Comparison of ENCODE assay signal across 8 cellular contexts in genomic region chr11:130428271-130428670, GRCh38. TPM values are rescaled to one million over a fixed set of nuclear protein-coding genes. Genes with fewer than 3 reads are reported as not detected.
A peak's percentile ranks its signal among the peaks of the same experiment; 100 is the strongest.
DNase-seq lines count a peak whose midpoint lies in the region; ATAC-seq, FAIRE-seq and TF ChIP-seq lines count a peak whose summit lies in the region.

A gene with protein sequence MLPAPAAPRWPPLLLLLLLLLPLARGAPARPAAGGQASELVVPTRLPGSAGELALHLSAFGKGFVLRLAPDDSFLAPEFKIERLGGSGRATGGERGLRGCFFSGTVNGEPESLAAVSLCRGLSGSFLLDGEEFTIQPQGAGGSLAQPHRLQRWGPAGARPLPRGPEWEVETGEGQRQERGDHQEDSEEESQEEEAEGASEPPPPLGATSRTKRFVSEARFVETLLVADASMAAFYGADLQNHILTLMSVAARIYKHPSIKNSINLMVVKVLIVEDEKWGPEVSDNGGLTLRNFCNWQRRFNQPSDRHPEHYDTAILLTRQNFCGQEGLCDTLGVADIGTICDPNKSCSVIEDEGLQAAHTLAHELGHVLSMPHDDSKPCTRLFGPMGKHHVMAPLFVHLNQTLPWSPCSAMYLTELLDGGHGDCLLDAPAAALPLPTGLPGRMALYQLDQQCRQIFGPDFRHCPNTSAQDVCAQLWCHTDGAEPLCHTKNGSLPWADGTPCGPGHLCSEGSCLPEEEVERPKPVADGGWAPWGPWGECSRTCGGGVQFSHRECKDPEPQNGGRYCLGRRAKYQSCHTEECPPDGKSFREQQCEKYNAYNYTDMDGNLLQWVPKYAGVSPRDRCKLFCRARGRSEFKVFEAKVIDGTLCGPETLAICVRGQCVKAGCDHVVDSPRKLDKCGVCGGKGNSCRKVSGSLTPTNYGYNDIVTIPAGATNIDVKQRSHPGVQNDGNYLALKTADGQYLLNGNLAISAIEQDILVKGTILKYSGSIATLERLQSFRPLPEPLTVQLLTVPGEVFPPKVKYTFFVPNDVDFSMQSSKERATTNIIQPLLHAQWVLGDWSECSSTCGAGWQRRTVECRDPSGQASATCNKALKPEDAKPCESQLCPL (minus strand): TSS chr11:130428609. CDS start chr11:130428286, 323 bp downstream.

- H4K20me1 ChIP-seq in BLaER1 treated with 17β-estradiol and CSF1 and Interleukin-3, amounts not matched to agents 10 nM and 100 nM, result peaks cover 0 to 58% (median 36%) of the 10 kb centered on the region in 11 experiments; a peak in 17 of 22 replicates
- H4K20me1 ChIP-seq in endothelial cell of umbilical vein (replicated peaks; ENCODE audit: control insufficient read depth, extremely low read depth, insufficient read depth, low read length) (no peaks in the 10 kb centered on the region), neural progenitor cell (ENCODE audit: low read depth) (peaks cover 21% of the 10 kb centered on the region)

- peak within 1 kb of the TSS; percentile 68 to 89 (median 80) for H3K4me2 ChIP-seq in BLaER1 treated with 17β-estradiol and CSF1 and Interleukin-3, amounts not matched to agents 10 nM and 100 nM
- H3K4me2 ChIP-seq in endothelial cell of umbilical vein (ENCODE audit: insufficient read depth, low read length) (no peak within 1 kb of the TSS), neural progenitor cell (peak within 1 kb of the TSS; percentile 95)

- no peaks in the 10 kb centered on the region for H3K9me3 Mint-ChIP-seq in neural progenitor cell

- BruUV-seq in endothelial cell of umbilical vein (replicated peaks; lab: Mats Ljungman, UMichigan), result no TSS peak

- H3K27ac Mint-ChIP-seq in neural progenitor cell, result no peak within 1 kb of the TSS

- H2AFZ ChIP-seq in endothelial cell of umbilical vein (ENCODE audit: low read depth, low read length) (no peak within 1 kb of the TSS), neural progenitor cell (replicated peaks) (peak within 1 kb of the TSS; percentile 85)

- H3K27me3 Mint-ChIP-seq in neural progenitor cell (ENCODE audit: insufficient read depth, low read depth), result peaks cover 39% of the 10 kb centered on the region

- H3K4me3 ChIP-seq in BLaER1 treated with 17β-estradiol and CSF1 and Interleukin-3, amounts not matched to agents 10 nM and 100 nM, result peak within 1 kb of the TSS; percentile 27 to 62 (median 48)
- H3K4me3 ChIP-seq in endothelial cell of umbilical vein (replicated peaks in 1 of 3; ENCODE audit: insufficient read depth in 1 of 3, low read depth in 1 of 3, low read length in 3 of 3) (peak within 1 kb of the TSS in 1 of 3 experiments; percentile 8), neural progenitor cell (peak within 1 kb of the TSS; percentile 62)

- H3K9me3 ChIP-seq in BLaER1 treated with 17β-estradiol and CSF1 and Interleukin-3, amounts not matched to agents 10 nM and 100 nM (replicated peaks in 1 of 11), result no peaks in the 10 kb centered on the region
- H3K9me3 ChIP-seq in endothelial cell of umbilical vein (replicated peaks; ENCODE audit: control insufficient read depth, insufficient read depth, low read length) (no peaks in the 10 kb centered on the region), neural progenitor cell (ENCODE audit: low read depth) (no peaks in the 10 kb centered on the region)

- dilution Hi-C loops in endothelial cell of umbilical vein (cut with MboI; ENCODE audit: extremely low pct_ligation_motif_present, low sequenced_read_pairs), result loop anchor here (25.0 kb wide), 1 partner anchor 434 kb away; no protein-coding TSS in a partner anchor

- H3K9ac ChIP-seq in BLaER1 treated with 17β-estradiol and CSF1 and Interleukin-3, amounts not matched to agents 10 nM and 100 nM, result peak within 1 kb of the TSS in 1 of 11 experiments; percentile 31; a peak in 2 of 22 replicates
- H3K9ac ChIP-seq in endothelial cell of umbilical vein (replicated peaks; ENCODE audit: extremely low read depth, insufficient read depth, low read length) (no peak within 1 kb of the TSS), neural progenitor cell (no peak within 1 kb of the TSS)

- intact Hi-C loops in endothelial cell of umbilical vein (cut with micrococcal nuclease), result no loop called here

- H3K4me1 Mint-ChIP-seq in neural progenitor cell, result peaks cover 25% of the 10 kb centered on the region

- TF ChIP-seq CTCF in endothelial cell of umbilical vein (IDR thresholded peaks at IDR 0.05; ENCODE audit: extremely low read depth in 1 of 2, insufficient read depth in 1 of 2, low read depth in 1 of 2, low read length in 2 of 2), result no peak
- no peak for TF ChIP-seq CTCF in neural progenitor cell (IDR thresholded peaks at IDR 0.05)

- DNase-seq in NCI-H1105 treated with DMSO at 0.1 percent for 48 hours (lab: John Stamatoyannopoulos, UW) (peak; percentile 43), endothelial cell of umbilical vein (ENCODE audit: low read depth, low spot score) (no peak), neural progenitor cell (ENCODE audit: low spot score) (peak; percentile 69), NCI-H1048 (lab: John Stamatoyannopoulos, UW) (no peak), SHP77 treated with DMSO at 0.1 percent for 48 hours (lab: John Stamatoyannopoulos, UW) (no peak)

- peak within 1 kb of the TSS; percentile 89 for H3K4me3 Mint-ChIP-seq in neural progenitor cell

- peaks cover 5 to 22% (median 17%) of the 10 kb centered on the region in 10 experiments; a peak in 14 of 20 replicates for H3K4me1 ChIP-seq in BLaER1 treated with 17β-estradiol and CSF1 and Interleukin-3, amounts not matched to agents 10 nM and 100 nM
- no peaks in the 10 kb centered on the region for H3K4me1 ChIP-seq in endothelial cell of umbilical vein (ENCODE audit: control insufficient read depth, extremely low read depth, insufficient read depth, low read length)
- H3K4me1 ChIP-seq in neural progenitor cell, result peaks cover 11% of the 10 kb centered on the region

- no peaks in the 10 kb centered on the region for H3K36me3 Mint-ChIP-seq in neural progenitor cell

- H3K9me1 ChIP-seq in endothelial cell of umbilical vein (replicated peaks; ENCODE audit: control insufficient read depth, extremely low read depth, insufficient read depth, low read length), result no peaks in the 10 kb centered on the region

- no peak for FAIRE-seq in endothelial cell of umbilical vein (lab: Jason Lieb, UNC)

- POLR2A ChIA-PET in endothelial cell of umbilical vein (lab: Charles Lee), result no interaction called here

- CTCF ChIA-PET in endothelial cell of umbilical vein (lab: Charles Lee), result interaction anchor here (1.4 to 12.3 kb wide), 3 partner anchors 215 to 546 kb away, joined by 3 to 464 read pairs (median 13); no protein-coding TSS in a partner anchor

- H3K79me2 ChIP-seq in endothelial cell of umbilical vein (ENCODE audit: control insufficient read depth, insufficient read depth, low read length), result no peaks in the 10 kb centered on the region
- no peaks in the 10 kb centered on the region for H3K79me2 ChIP-seq in neural progenitor cell (ENCODE audit: low read depth)

- H3K27me3 ChIP-seq in BLaER1 treated with 17β-estradiol and CSF1 and Interleukin-3, amounts not matched to agents 10 nM and 100 nM, result peaks cover 63 to 77% (median 68%) of the 10 kb centered on the region in 11 experiments
- peaks cover 46 to 48% of the 10 kb centered on the region in 2 experiments for H3K27me3 ChIP-seq in endothelial cell of umbilical vein (ENCODE audit: control insufficient read depth in 2 of 2, insufficient read depth in 2 of 2, low read length in 2 of 2)
- peaks cover 69% of the 10 kb centered on the region for H3K27me3 ChIP-seq in neural progenitor cell

- no peaks in the 10 kb centered on the region for H3K36me3 ChIP-seq in BLaER1 treated with 17β-estradiol and CSF1 and Interleukin-3, amounts not matched to agents 10 nM and 100 nM
- H3K36me3 ChIP-seq in endothelial cell of umbilical vein (ENCODE audit: control insufficient read depth in 2 of 2, extremely low read depth in 1 of 2, insufficient read depth in 2 of 2, low read length in 2 of 2) (no peaks in the 10 kb centered on the region), neural progenitor cell (no peaks in the 10 kb centered on the region)

- ATAC-seq in HG03378 (IDR thresholded peaks at IDR 0.05; ENCODE audit: unreplicated experiment) (no peak), GM21619 (IDR thresholded peaks at IDR 0.05; ENCODE audit: unreplicated experiment) (no peak)

- no peak for TF ChIP-seq POLR2A in endothelial cell of umbilical vein (IDR thresholded peaks at IDR 0.05; ENCODE audit: low read depth, low read length)

- H3F3A ChIP-seq in neural progenitor cell (ENCODE audit: low read depth), result peaks cover 7% of the 10 kb centered on the region

- no peak within 1 kb of the TSS for H3K27ac ChIP-seq in BLaER1 treated with 17β-estradiol and CSF1 and Interleukin-3, amounts not matched to agents 10 nM and 100 nM
- H3K27ac ChIP-seq in endothelial cell of umbilical vein (ENCODE audit: insufficient read depth, low read depth, low read length) (no peak within 1 kb of the TSS), neural progenitor cell (no peak within 1 kb of the TSS)

TF ChIP-seq in endothelial cell of umbilical vein, 7 proteins besides CTCF, POLR2A, EP300 and RAD21:
- no peak for TF ChIP-seq POLR2AphosphoS5 (IDR thresholded peaks at IDR 0.05; ENCODE audit: insufficient read depth, low read depth, low read length)
- no peak for TF ChIP-seq FOS (IDR thresholded peaks at IDR 0.05; ENCODE audit: borderline replicate concordance, insufficient read depth, low read length)
- peak; percentile 68 for TF ChIP-seq EZH2 (IDR thresholded peaks at IDR 0.05; ENCODE audit: borderline replicate concordance, low read depth, low read length, severe bottlenecking)
- TF ChIP-seq MYC (IDR thresholded peaks at IDR 0.05; ENCODE audit: low read depth, low read length), result no peak
- TF ChIP-seq, protein P1, sequence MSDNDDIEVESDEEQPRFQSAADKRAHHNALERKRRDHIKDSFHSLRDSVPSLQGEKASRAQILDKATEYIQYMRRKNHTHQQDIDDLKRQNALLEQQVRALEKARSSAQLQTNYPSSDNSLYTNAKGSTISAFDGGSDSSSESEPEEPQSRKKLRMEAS (IDR thresholded peaks at IDR 0.05; ENCODE audit: insufficient read depth, insufficient read length), result no peak
TF ChIP-seq in endothelial cell of umbilical vein: peak in this region for 1.

RNA-seq across cellular contexts. Expression of the gene that starts here (rescaled TPM):
- not detected in 2 replicates for total RNA-seq in endothelial cell of umbilical vein
- polyA plus RNA-seq in endothelial cell of umbilical vein, result not detected in 2 replicates
- not detected in 2 replicates for polyA plus RNA-seq in endothelial cell of umbilical vein (2011; cell fraction: cytosol; rRNA removed)
- not detected in 2 replicates for polyA plus RNA-seq in endothelial cell of umbilical vein (2011; cell fraction: nucleus; rRNA removed)
- not detected in 2 replicates for polyA plus RNA-seq in endothelial cell of umbilical vein (2012)
- polyA minus RNA-seq in endothelial cell of umbilical vein, result 0.06 TPM in 1 of 2 replicates, not detected in the other
- not detected for polyA minus RNA-seq in endothelial cell of umbilical vein (2011; cell fraction: cytosol; rRNA and poly(A)+ RNA removed)
- polyA minus RNA-seq in endothelial cell of umbilical vein (2011; cell fraction: nucleus; rRNA and poly(A)+ RNA removed), result not detected in 2 replicates
- not detected in 2 replicates for total RNA-seq in neural progenitor cell (ENCODE audit: low replicate concordance)

Comparison
In these comparisons a context has a peak if more than half of its experiments do, and no peak if none do; other contexts are left out.
1. Peak in DNase-seq, H3K4me3 ChIP-seq and H3K4me2 ChIP-seq in neural progenitor cell; RNA of the gene not detected or under 1 TPM.